ENCODE assay signal across 17 cellular contexts in the genomic region with DNA sequence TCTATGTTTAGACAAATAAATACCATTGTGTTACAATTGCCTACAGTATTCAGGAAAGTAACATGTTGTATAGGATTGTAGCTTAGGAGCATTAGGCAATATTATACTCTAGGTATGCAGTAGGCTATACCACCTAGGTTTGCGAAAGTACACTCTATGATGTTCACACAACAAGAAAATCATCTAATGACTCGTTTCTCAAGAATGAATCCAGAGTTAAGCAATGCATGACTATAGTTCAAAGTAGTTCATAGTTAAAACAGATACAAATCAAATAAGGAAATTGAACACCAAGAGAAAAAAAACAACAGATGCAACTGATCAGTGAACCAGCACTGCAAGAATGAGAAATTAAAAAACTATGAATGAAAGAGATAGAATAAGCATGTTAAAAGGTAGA. TPM values are rescaled to one million over a fixed set of nuclear protein-coding genes. Genes with fewer than 3 reads are reported as not detected.
DNase-seq lines count a peak whose midpoint lies in the region; TF ChIP-seq lines count a peak whose summit lies in the region.
"Had no signal": no experiment of that assay in that cellular context is flagged by ENCODE, and none has a peak within 500 bp of the region (broad histone marks: within the 10 kb centered on the region; RNA-seq: fewer than 3 reads in every experiment).

No MANE protein-coding gene starts in this region.

- no peaks in the 10 kb centered on the region for H4K20me1 ChIP-seq in hepatocyte (ENCODE audit: insufficient read depth, poor library complexity, severe bottlenecking)
- H4K20me1 ChIP-seq: BLaER1 had no signal

- H3K9me2 ChIP-seq in hepatocyte (replicated peaks; ENCODE audit: insufficient read depth) = no peaks in the 10 kb centered on the region

- no peaks in the 10 kb centered on the region for H3K4me1 ChIP-seq in hepatocyte (ENCODE audit: insufficient read depth)
- no peaks in the 10 kb centered on the region for H3K4me1 ChIP-seq in Peyer's patch
- H3K4me1 ChIP-seq: adrenal gland, BLaER1, gastroesophageal sphincter had no signal

- no peaks in the 10 kb centered on the region for H3K79me2 ChIP-seq in hepatocyte

- in situ Hi-C loops in astrocyte of the spinal cord (cut with HindIII; ENCODE audit: low sequenced_read_pairs) = no loop called here

- TF ChIP-seq CTCF in AG10803 (conservative IDR thresholded peaks at IDR 0.05; ENCODE audit: low read length) (no peak), astrocyte of the spinal cord (IDR thresholded peaks at IDR 0.05; ENCODE audit: low read depth, low read length) (no peak), hepatocyte (IDR thresholded peaks at IDR 0.05; ENCODE audit: poor library complexity) (no peak), Peyer's patch (IDR thresholded peaks at IDR 0.05) (no peak)

- no peak overlapping the region for H3K4me3 ChIP-seq in AG10803 (ENCODE audit: low read length)
- no peak overlapping the region for H3K4me3 ChIP-seq in astrocyte of the spinal cord (ENCODE audit: low read depth, low read length)
- no peak overlapping the region for H3K4me3 ChIP-seq in hepatocyte
- no peak overlapping the region for H3K4me3 ChIP-seq in Peyer's patch
- H3K4me3 ChIP-seq: adrenal gland, BLaER1, gastroesophageal sphincter, mucosa of descending colon had no signal

- no peaks in the 10 kb centered on the region for H3K9me3 ChIP-seq in hepatocyte (ENCODE audit: low read depth)
- no peaks in the 10 kb centered on the region for H3K9me3 ChIP-seq in Peyer's patch
- H3K9me3 ChIP-seq: adrenal gland, BLaER1, gastroesophageal sphincter, mucosa of descending colon had no signal

- H3K27ac ChIP-seq in hepatocyte (no peak overlapping the region), Peyer's patch (no peak overlapping the region)
- H3K27ac ChIP-seq: adrenal gland, BLaER1, gastroesophageal sphincter had no signal

- 71% methylated on average over 2 of the region's 2 CpGs for WGBS in hepatocyte (ENCODE audit: low lambda C conversion rate, missing lambda C conversion rate)

- no peaks in the 10 kb centered on the region for H3K36me3 ChIP-seq in hepatocyte (replicated peaks; ENCODE audit: insufficient read depth, low read depth)
- H3K36me3 ChIP-seq in Peyer's patch = no peaks in the 10 kb centered on the region
- H3K36me3 ChIP-seq: adrenal gland, BLaER1, gastroesophageal sphincter had no signal

- H3K27me3 ChIP-seq in hepatocyte = no peaks in the 10 kb centered on the region
- no peaks in the 10 kb centered on the region for H3K27me3 ChIP-seq in Peyer's patch
- H3K27me3 ChIP-seq: adrenal gland, BLaER1, gastroesophageal sphincter had no signal

- DNase-seq in AG10803 (ENCODE audit: low read depth) (peak; percentile 79), LHCN-M2 (ENCODE audit: low read depth) (peak; percentile 66), astrocyte of the spinal cord (ENCODE audit: low read depth, low spot score) (peak; percentile 46), hepatocyte (ENCODE audit: low spot score) (peak; percentile 14), GM03348 (ENCODE audit: low spot score) (no peak), NCI-H2107 (lab: John Stamatoyannopoulos, UW) (no peak), Peyer's patch (no peak), NK-92 (lab: John Stamatoyannopoulos, UW; ENCODE audit: unreplicated experiment) (no peak)
- DNase-seq: activated T-cell treated with anti-CD3 and anti-CD28 coated beads, Interleukin-2, amount 50 U/mL, for 72 hours; adrenal gland; DMS79 treated with DMSO at 0.1 percent for 48 hours; mucosa of descending colon; NCI-H1694; NCI-H526; stimulated activated CD4-positive, alpha-beta T cell treated with anti-CD3 and anti-CD28 coated beads, Interleukin-12 subunit alpha, Interleukin-12 subunit beta, amount 100 ng/mL, for 4 hours had no signal

- TF ChIP-seq POLR2A in Peyer's patch (IDR thresholded peaks at IDR 0.05) = no peak

- H3K4me2 ChIP-seq in hepatocyte = no peak overlapping the region
- H3K4me2 ChIP-seq: BLaER1 had no signal

- H2AFZ ChIP-seq in hepatocyte = no peak overlapping the region

RNA-seq across cellular contexts. Expression of gene ABLIM3, which starts 27.6 kb away (rescaled TPM):
- total RNA-seq in LHCN-M2 (2014; rRNA removed) = 75.1 and 75.5 TPM in 2 replicates
- 55.7 TPM for polyA plus RNA-seq in LHCN-M2 (2012)
- total RNA-seq in hepatocyte = 7.0 and 7.3 TPM in 2 replicates
- 7.8 and 8.1 TPM in 2 replicates for polyA plus RNA-seq in hepatocyte
- total RNA-seq in Peyer's patch = 10 to 100 TPM in 1 of 4 donors, 1 to 10 TPM in 3; 1.6 to 26.4 (median 5.7) TPM

RNA-seq across cellular contexts. Expression of gene SH3TC2, which starts 50.8 kb away (rescaled TPM):
- total RNA-seq in LHCN-M2 (2014; rRNA removed) = 3.6 and 4.4 TPM in 2 replicates
- polyA plus RNA-seq in LHCN-M2 (2012) = 1.5 TPM
- 3.5 and 3.8 TPM in 2 replicates for total RNA-seq in hepatocyte
- 1.3 and 2.2 TPM in 2 replicates for polyA plus RNA-seq in hepatocyte
- total RNA-seq in Peyer's patch = 1 to 10 TPM in 1 of 4 donors, under 1 TPM in 3; 0.57 to 1.3 (median 0.76) TPM

Comparison
In these comparisons a context has a peak if more than half of its experiments do, and no peak if none do; other contexts are left out.
1. DNase-seq: peak in AG10803 (single experiment), LHCN-M2 (single experiment), astrocyte of the spinal cord (single experiment) and hepatocyte (single experiment); none in GM03348 (single experiment), NCI-H2107 (single experiment), Peyer's patch (0 of 3) and NK-92 (single experiment).